7 cellular contexts compared by ENCODE assay signal in the genomic region with DNA sequence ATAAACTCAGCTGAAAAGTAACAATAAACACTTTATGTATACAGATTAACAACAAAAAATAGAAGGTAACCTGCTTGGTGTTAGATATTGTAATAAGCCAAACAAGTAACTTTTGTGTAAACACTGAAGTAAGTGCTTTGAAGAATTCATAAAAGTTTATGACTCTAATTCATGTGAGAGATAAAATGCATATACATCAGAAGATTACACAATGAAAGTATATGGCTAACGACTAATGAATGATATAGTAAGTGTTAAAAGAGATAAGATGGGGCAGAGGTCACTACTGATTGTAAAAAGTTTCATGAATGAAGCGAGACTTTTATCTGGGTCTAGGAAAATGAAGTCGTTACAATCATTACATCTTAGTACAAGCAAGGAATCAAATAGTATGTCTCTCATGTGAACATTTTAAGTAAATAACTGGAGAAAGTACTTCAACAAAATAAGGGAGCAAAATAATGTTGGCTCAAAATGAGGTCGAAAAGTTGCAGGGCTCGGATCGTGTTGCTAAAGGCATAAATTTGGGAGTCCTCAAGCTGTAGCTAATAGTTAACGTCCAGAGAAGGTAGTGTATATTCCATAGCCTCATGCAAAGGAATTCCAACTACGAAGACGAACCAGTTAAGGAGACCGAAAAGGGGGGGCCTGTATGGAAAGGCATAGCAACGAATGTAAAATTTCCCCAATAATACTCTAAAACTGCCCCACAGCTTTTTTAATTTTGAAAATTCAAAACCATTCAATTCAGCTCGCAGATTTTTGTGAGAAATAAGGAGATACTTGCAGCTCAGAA. TPM values are rescaled to one million over a fixed set of nuclear protein-coding genes. Genes with fewer than 3 reads are reported as not detected.
DNase-seq lines count a peak whose midpoint lies in the region; ATAC-seq and TF ChIP-seq lines count a peak whose summit lies in the region.

No MANE protein-coding gene starts in this region.

- TF ChIP-seq POLR2A in gastroesophageal sphincter (IDR thresholded peaks at IDR 0.05), result no peak

- ATAC-seq in gastroesophageal sphincter, result no peak
- ATAC-seq in HG02798 (IDR thresholded peaks at IDR 0.05; ENCODE audit: poor library complexity, unreplicated experiment), result no peak

- CTCF ChIA-PET in HEK293 (lab: Yijun Ruan, JAX), result no interaction called here

- TF ChIP-seq CTCF in HEK293 (tag by site-specific recombination; IDR thresholded peaks at IDR 0.05) (no peak), VCaP (conservative IDR thresholded peaks at IDR 0.05) (no peak), gastroesophageal sphincter (IDR thresholded peaks at IDR 0.05) (no peak)

- DNase-seq in skeletal muscle cell (ENCODE audit: low read depth), result no peak
- DNase-seq in mesenteric fat pad (ENCODE audit: low spot score), result no peak
- no peak for DNase-seq in GF-D8 (lab: John Stamatoyannopoulos, UW)

- WGBS in gastroesophageal sphincter (ENCODE audit: low coverage in 1 of 2), 2 donors, result 7 to 11% methylated on average over 11 to 12 of the region's 12 CpGs

- H3K27me3 ChIP-seq in gastroesophageal sphincter, result no peaks in the 10 kb centered on the region

- H3K27ac ChIP-seq in HEK293 (ENCODE audit: extremely low read depth, low read depth, low read length) (peak overlapping the region; percentile 98; the same call in 1 of the 2 replicates), VCaP (peak overlapping the region; percentile 96), gastroesophageal sphincter (peak overlapping the region; percentile 87 to 100 (median 99))

- H3K4me3 ChIP-seq in HEK293 (ENCODE audit: low read depth, low read length) (peak overlapping the region; percentile 90), gastroesophageal sphincter (peak overlapping the region; percentile 77 to 93), skeletal muscle cell (ENCODE audit: low read depth, low read length) (peak overlapping the region; percentile 87)

- POLR2A ChIA-PET in HEK293 (lab: Yijun Ruan, JAX), result no interaction called here

- H3K9me3 ChIP-seq in HEK293 (ENCODE audit: control insufficient read depth, insufficient read depth, low read depth, low read length), result no peaks in the 10 kb centered on the region
- H3K9me3 ChIP-seq in gastroesophageal sphincter, result no peaks in the 10 kb centered on the region

- H3K4me1 ChIP-seq in HEK293 (ENCODE audit: control insufficient read depth, insufficient read depth, low read length) (peaks cover 3% of the 10 kb centered on the region), gastroesophageal sphincter (peaks cover 3 to 35% (median 16%) of the 10 kb centered on the region in 3 donors)

- no peak for TF ChIP-seq EP300 in gastroesophageal sphincter (IDR thresholded peaks at IDR 0.05)

- H3K36me3 ChIP-seq in HEK293 (ENCODE audit: control insufficient read depth in 2 of 2, insufficient read depth in 1 of 2, low read length in 2 of 2) (peaks cover 0 to 9% of the 10 kb centered on the region in 2 experiments; a peak in 1 of 3 replicates), gastroesophageal sphincter (peaks cover 0 to 21% of the 10 kb centered on the region in 2 donors)

TF ChIP-seq in HEK293, 187 proteins besides CTCF, POLR2A, EP300 and RAD21:
- TF ChIP-seq, protein P1, sequence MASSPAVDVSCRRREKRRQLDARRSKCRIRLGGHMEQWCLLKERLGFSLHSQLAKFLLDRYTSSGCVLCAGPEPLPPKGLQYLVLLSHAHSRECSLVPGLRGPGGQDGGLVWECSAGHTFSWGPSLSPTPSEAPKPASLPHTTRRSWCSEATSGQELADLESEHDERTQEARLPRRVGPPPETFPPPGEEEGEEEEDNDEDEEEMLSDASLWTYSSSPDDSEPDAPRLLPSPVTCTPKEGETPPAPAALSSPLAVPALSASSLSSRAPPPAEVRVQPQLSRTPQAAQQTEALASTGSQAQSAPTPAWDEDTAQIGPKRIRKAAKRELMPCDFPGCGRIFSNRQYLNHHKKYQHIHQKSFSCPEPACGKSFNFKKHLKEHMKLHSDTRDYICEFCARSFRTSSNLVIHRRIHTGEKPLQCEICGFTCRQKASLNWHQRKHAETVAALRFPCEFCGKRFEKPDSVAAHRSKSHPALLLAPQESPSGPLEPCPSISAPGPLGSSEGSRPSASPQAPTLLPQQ (tag by site-specific recombination; IDR thresholded peaks at IDR 0.05), result no peak
- peak; percentile 79; the same call in 1 of the 2 replicates for TF ChIP-seq OSR2 (tag by site-specific recombination; IDR thresholded peaks at IDR 0.05)
- peak; percentile 71 for TF ChIP-seq ZNF843 (tag by site-specific recombination; IDR thresholded peaks at IDR 0.05)
- TF ChIP-seq ZNF146 (tag by site-specific recombination; IDR thresholded peaks at IDR 0.05), result no peak
- TF ChIP-seq BCL11B (tag by site-specific recombination; IDR thresholded peaks at IDR 0.05; ENCODE audit: low read depth), result 0 out of 2 replicates have a peak, but pooled peaks have one; percentile 24
- TF ChIP-seq, protein P2, sequence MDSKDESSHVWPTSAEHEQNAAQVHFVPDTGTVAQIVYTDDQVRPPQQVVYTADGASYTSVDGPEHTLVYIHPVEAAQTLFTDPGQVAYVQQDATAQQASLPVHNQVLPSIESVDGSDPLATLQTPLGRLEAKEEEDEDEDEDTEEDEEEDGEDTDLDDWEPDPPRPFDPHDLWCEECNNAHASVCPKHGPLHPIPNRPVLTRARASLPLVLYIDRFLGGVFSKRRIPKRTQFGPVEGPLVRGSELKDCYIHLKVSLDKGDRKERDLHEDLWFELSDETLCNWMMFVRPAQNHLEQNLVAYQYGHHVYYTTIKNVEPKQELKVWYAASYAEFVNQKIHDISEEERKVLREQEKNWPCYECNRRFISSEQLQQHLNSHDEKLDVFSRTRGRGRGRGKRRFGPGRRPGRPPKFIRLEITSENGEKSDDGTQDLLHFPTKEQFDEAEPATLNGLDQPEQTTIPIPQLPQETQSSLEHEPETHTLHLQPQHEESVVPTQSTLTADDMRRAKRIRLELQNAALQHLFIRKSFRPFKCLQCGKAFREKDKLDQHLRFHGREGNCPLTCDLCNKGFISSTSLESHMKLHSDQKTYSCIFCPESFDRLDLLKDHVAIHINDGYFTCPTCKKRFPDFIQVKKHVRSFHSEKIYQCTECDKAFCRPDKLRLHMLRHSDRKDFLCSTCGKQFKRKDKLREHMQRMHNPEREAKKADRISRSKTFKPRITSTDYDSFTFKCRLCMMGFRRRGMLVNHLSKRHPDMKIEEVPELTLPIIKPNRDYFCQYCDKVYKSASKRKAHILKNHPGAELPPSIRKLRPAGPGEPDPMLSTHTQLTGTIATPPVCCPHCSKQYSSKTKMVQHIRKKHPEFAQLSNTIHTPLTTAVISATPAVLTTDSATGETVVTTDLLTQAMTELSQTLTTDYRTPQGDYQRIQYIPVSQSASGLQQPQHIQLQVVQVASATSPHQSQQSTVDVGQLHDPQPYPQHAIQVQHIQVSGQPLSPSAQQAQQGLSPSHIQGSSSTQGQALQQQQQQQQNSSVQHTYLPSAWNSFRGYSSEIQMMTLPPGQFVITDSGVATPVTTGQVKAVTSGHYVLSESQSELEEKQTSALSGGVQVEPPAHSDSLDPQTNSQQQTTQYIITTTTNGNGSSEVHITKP (tag by site-specific recombination; IDR thresholded peaks at IDR 0.05), result peak; percentile 52; the same call in 1 of the 2 replicates
- TF ChIP-seq, protein P3, sequence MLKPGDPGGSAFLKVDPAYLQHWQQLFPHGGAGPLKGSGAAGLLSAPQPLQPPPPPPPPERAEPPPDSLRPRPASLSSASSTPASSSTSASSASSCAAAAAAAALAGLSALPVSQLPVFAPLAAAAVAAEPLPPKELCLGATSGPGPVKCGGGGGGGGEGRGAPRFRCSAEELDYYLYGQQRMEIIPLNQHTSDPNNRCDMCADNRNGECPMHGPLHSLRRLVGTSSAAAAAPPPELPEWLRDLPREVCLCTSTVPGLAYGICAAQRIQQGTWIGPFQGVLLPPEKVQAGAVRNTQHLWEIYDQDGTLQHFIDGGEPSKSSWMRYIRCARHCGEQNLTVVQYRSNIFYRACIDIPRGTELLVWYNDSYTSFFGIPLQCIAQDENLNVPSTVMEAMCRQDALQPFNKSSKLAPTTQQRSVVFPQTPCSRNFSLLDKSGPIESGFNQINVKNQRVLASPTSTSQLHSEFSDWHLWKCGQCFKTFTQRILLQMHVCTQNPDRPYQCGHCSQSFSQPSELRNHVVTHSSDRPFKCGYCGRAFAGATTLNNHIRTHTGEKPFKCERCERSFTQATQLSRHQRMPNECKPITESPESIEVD (tag by site-specific recombination; IDR thresholded peaks at IDR 0.05), result peak; percentile 81
- peak; percentile 86; the same call in 1 of the 2 replicates for TF ChIP-seq TCF7L2 (IDR thresholded peaks at IDR 0.05; ENCODE audit: borderline replicate concordance, low read depth, low read length)
- TF ChIP-seq, protein P4, sequence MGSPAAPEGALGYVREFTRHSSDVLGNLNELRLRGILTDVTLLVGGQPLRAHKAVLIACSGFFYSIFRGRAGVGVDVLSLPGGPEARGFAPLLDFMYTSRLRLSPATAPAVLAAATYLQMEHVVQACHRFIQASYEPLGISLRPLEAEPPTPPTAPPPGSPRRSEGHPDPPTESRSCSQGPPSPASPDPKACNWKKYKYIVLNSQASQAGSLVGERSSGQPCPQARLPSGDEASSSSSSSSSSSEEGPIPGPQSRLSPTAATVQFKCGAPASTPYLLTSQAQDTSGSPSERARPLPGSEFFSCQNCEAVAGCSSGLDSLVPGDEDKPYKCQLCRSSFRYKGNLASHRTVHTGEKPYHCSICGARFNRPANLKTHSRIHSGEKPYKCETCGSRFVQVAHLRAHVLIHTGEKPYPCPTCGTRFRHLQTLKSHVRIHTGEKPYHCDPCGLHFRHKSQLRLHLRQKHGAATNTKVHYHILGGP (tag by site-specific recombination; IDR thresholded peaks at IDR 0.05), result 0 out of 2 replicates have a peak, but pooled peaks have one; percentile 29
- no peak for TF ChIP-seq ZBTB1 (tag by site-specific recombination; IDR thresholded peaks at IDR 0.05)
- peak; percentile 76 for TF ChIP-seq FEZF1 (tag by site-specific recombination; IDR thresholded peaks at IDR 0.05)

RNA-seq across cellular contexts. Expression of a gene that starts 1.0 kb away (rescaled TPM):
- total RNA-seq in gastroesophageal sphincter, result 100 to 1,000 TPM in 1 of 4 donors, 10 to 100 TPM in 3; 76.2 to 155 (median 80.9) TPM
- 53.9 TPM for total RNA-seq in mesenteric fat pad
